25 cellular contexts compared by ENCODE assay signal in the genomic region with DNA sequence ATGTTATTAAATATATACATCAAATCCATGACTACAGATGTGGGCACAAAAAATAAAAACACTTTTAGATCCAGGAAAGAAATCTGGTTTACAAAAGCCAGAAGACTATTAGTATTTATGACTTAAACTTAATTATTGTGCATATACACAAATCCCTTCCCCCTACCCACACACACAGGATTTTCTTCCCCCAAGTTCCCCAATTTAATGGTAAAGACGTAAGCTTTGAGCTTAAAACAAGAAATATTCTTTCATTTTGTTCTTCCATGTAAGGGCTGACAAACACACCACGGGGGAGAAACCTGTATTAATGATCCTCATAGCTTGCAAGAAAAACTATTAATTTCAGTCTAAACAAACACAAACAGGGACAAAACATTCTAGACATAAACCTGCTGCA.
"Had no signal": no experiment of that assay in that cellular context is flagged by ENCODE, and none has a peak within 500 bp of the region (broad histone marks: within the 10 kb centered on the region; RNA-seq: fewer than 3 reads in every experiment).

No MANE protein-coding gene starts in this region.

- H3K9ac ChIP-seq: parathyroid adenoma had no signal

- DNase-seq: activated CD4-positive, alpha-beta T cell treated with anti-CD3 and anti-CD28 coated beads for 1 hour; activated CD4-positive, alpha-beta T cell treated with anti-CD3 and anti-CD28 coated beads, Interleukin-2, amount 50 U/mL, for 1 hour; activated CD8-positive, alpha-beta T cell treated with anti-CD3 and anti-CD28 coated beads, Interleukin-2, amount 10 ng/mL, durations not matched to agents 7 days and 5 days; activated naive CD8-positive, alpha-beta T cell treated with anti-CD3 and anti-CD28 coated beads for 36 hours; dorsolateral prefrontal cortex; effector memory CD8-positive, alpha-beta T cell; head of caudate nucleus; islet precursor cell; left cardiac atrium; mesenchymal stem cell; right lobe of liver; stimulated activated CD4-positive, alpha-beta T cell treated with anti-CD3 and anti-CD28 coated beads, Interleukin-1b, Interleukin-23, amount 100 ng/mL, for 48 hours; stomach; WERI-Rb-1 had no signal

- H2AFZ ChIP-seq: parathyroid adenoma had no signal

- H3K4me1 Mint-ChIP-seq: nephron had no signal

- H3K4me3 ChIP-seq: breast epithelium, esophagus muscularis mucosa, gastroesophageal sphincter, right lobe of liver, skin epidermis, stomach, suprapubic skin, tibial nerve had no signal

- H3K27ac Mint-ChIP-seq: activated CD8-positive, alpha-beta T cell treated with anti-CD3 and anti-CD28 coated beads, Interleukin-2, amount 10 ng/mL, durations not matched to agents 7 days and 5 days; activated naive CD8-positive, alpha-beta T cell treated with anti-CD3 and anti-CD28 coated beads for 36 hours; activated T-helper 1 cell treated with anti-CD3 and anti-CD28 coated beads, Interleukin-12 subunit alpha, Interleukin-12 subunit beta, Interleukin-2, Interleukin-4 antibody, amounts not matched to agents 30 ng/mL and 10 ng/mL and 1 ng/mL, durations not matched to agents 14 hours and 24 hours and 36 hours; nephron had no signal

- H3K9me3 Mint-ChIP-seq: activated naive CD8-positive, alpha-beta T cell treated with anti-CD3 and anti-CD28 coated beads for 36 hours; activated T-helper 1 cell treated with anti-CD3 and anti-CD28 coated beads, Interleukin-12 subunit alpha, Interleukin-12 subunit beta, Interleukin-2, Interleukin-4 antibody, amounts not matched to agents 30 ng/mL and 10 ng/mL and 1 ng/mL, durations not matched to agents 14 hours and 24 hours and 36 hours; central memory CD8-positive, alpha-beta T cell; effector memory CD8-positive, alpha-beta T cell; nephron had no signal

- ATAC-seq: activated CD8-positive, alpha-beta T cell treated with anti-CD3 and anti-CD28 coated beads, Interleukin-2, amount 10 ng/mL, durations not matched to agents 7 days and 5 days; effector memory CD8-positive, alpha-beta T cell; gastroesophageal sphincter; left cardiac atrium; right lobe of liver had no signal

- H3K27ac ChIP-seq: breast epithelium, esophagus muscularis mucosa, gastroesophageal sphincter, neutrophil, parathyroid adenoma, right lobe of liver, skin epidermis, stomach, suprapubic skin, tibial nerve, WERI-Rb-1 had no signal

- H3K27me3 Mint-ChIP-seq: activated naive CD8-positive, alpha-beta T cell treated with anti-CD3 and anti-CD28 coated beads for 36 hours; central memory CD8-positive, alpha-beta T cell; effector memory CD8-positive, alpha-beta T cell had no signal

- H3K9me3 ChIP-seq: breast epithelium, esophagus muscularis mucosa, gastroesophageal sphincter, neutrophil, right lobe of liver, stomach, suprapubic skin, tibial nerve had no signal

- H3K4me3 Mint-ChIP-seq: activated CD8-positive, alpha-beta T cell treated with anti-CD3 and anti-CD28 coated beads, Interleukin-2, amount 10 ng/mL, durations not matched to agents 7 days and 5 days; activated naive CD8-positive, alpha-beta T cell treated with anti-CD3 and anti-CD28 coated beads for 36 hours; activated T-helper 1 cell treated with anti-CD3 and anti-CD28 coated beads, Interleukin-12 subunit alpha, Interleukin-12 subunit beta, Interleukin-2, Interleukin-4 antibody, amounts not matched to agents 30 ng/mL and 10 ng/mL and 1 ng/mL, durations not matched to agents 14 hours and 24 hours and 36 hours; central memory CD8-positive, alpha-beta T cell; effector memory CD8-positive, alpha-beta T cell; nephron had no signal

- H3K36me3 ChIP-seq: breast epithelium, esophagus muscularis mucosa, gastroesophageal sphincter, neutrophil, right lobe of liver, stomach, suprapubic skin, tibial nerve, WERI-Rb-1 had no signal

- H3K27me3 ChIP-seq: breast epithelium, dorsolateral prefrontal cortex, esophagus muscularis mucosa, gastroesophageal sphincter, neutrophil, right lobe of liver, stomach, suprapubic skin, tibial nerve had no signal

- H3K4me1 ChIP-seq: right lobe of liver, suprapubic skin, tibial nerve had no signal
